8 cellular contexts compared by ENCODE assay signal in genomic region chr10:3761111-3761686, GRCh38. TPM values are rescaled to one million over a fixed set of nuclear protein-coding genes. Genes with fewer than 3 reads are reported as not detected.
DNase-seq lines count a peak whose midpoint lies in the region; ATAC-seq and TF ChIP-seq lines count a peak whose summit lies in the region.

No MANE protein-coding gene starts in this region.

- DNase-seq in natural killer cell treated with Interleukin-12 subunit alpha and Interleukin-12 subunit beta and Interleukin-15 and Interleukin-18, amount 100 ng/mL, for 72 hours (ENCODE audit: low spot score) = no peak
- DNase-seq in natural killer cell (no peak), amygdala (lab: John Stamatoyannopoulos, UW) (no peak), NCI-H1694 (lab: John Stamatoyannopoulos, UW) (no peak), NCI-H2029 treated with DMSO at 0.1 percent for 48 hours (lab: John Stamatoyannopoulos, UW) (no peak)
- DNase-seq in activated T-cell treated with anti-CD3 and anti-CD28 coated beads, Interleukin-2, amount 50 U/mL, for 48 hours = peak; percentile 33 to 37
- peak in 1 of 2 donors; percentile 43 for DNase-seq in stimulated activated naive CD8-positive, alpha-beta T cell treated with anti-CD3 and anti-CD28 coated beads, Interleukin-15, amount 100 ng/mL, for 72 hours

- TF ChIP-seq CTCF in natural killer cell (IDR thresholded peaks at IDR 0.05) = no peak

- no peaks in the 10 kb centered on the region for H3K27me3 Mint-ChIP-seq in natural killer cell treated with Interleukin-12 subunit alpha and Interleukin-12 subunit beta and Interleukin-15 and Interleukin-18, amount 100 ng/mL, for 72 hours
- no peaks in the 10 kb centered on the region for H3K27me3 Mint-ChIP-seq in natural killer cell (ENCODE audit: low read depth in 2 of 2)
- no peaks in the 10 kb centered on the region for H3K27me3 Mint-ChIP-seq in stimulated activated naive CD8-positive, alpha-beta T cell treated with anti-CD3 and anti-CD28 coated beads, Interleukin-15, amount 100 ng/mL, for 72 hours

- H3K4me3 Mint-ChIP-seq in natural killer cell treated with Interleukin-12 subunit alpha and Interleukin-12 subunit beta and Interleukin-15 and Interleukin-18, amount 100 ng/mL, for 72 hours = peak overlapping the region; percentile 65
- no peak overlapping the region for H3K4me3 Mint-ChIP-seq in natural killer cell
- peak overlapping the region; percentile 16 to 30 for H3K4me3 Mint-ChIP-seq in stimulated activated naive CD8-positive, alpha-beta T cell treated with anti-CD3 and anti-CD28 coated beads, Interleukin-15, amount 100 ng/mL, for 72 hours

- H3K4me1 Mint-ChIP-seq in natural killer cell treated with Interleukin-12 subunit alpha and Interleukin-12 subunit beta and Interleukin-15 and Interleukin-18, amount 100 ng/mL, for 72 hours (ENCODE audit: low read depth in 2 of 2) = peaks cover 70 to 92% of the 10 kb centered on the region in 2 donors
- peaks cover 40 to 64% of the 10 kb centered on the region in 2 donors for H3K4me1 Mint-ChIP-seq in natural killer cell
- peaks cover 96% of the 10 kb centered on the region for H3K4me1 Mint-ChIP-seq in stimulated activated naive CD8-positive, alpha-beta T cell treated with anti-CD3 and anti-CD28 coated beads, Interleukin-15, amount 100 ng/mL, for 72 hours

- intact Hi-C loops in natural killer cell (cut with micrococcal nuclease) = no loop called here

- peaks cover 5% of the 10 kb centered on the region for H3K36me3 Mint-ChIP-seq in natural killer cell treated with Interleukin-12 subunit alpha and Interleukin-12 subunit beta and Interleukin-15 and Interleukin-18, amount 100 ng/mL, for 72 hours
- no peaks in the 10 kb centered on the region for H3K36me3 Mint-ChIP-seq in natural killer cell

- no peak for ATAC-seq in natural killer cell treated with Interleukin-12 subunit alpha and Interleukin-12 subunit beta and Interleukin-15 and Interleukin-18, amount 100 ng/mL, for 72 hours
- ATAC-seq in natural killer cell (no peak), HG03280 (IDR thresholded peaks at IDR 0.05; ENCODE audit: unreplicated experiment) (peak; percentile 47)
- ATAC-seq in stimulated activated naive CD8-positive, alpha-beta T cell treated with anti-CD3 and anti-CD28 coated beads, Interleukin-15, amount 100 ng/mL, for 72 hours = peak; percentile 38

- H3K9me3 Mint-ChIP-seq in natural killer cell treated with Interleukin-12 subunit alpha and Interleukin-12 subunit beta and Interleukin-15 and Interleukin-18, amount 100 ng/mL, for 72 hours = peaks cover 5% of the 10 kb centered on the region
- no peaks in the 10 kb centered on the region for H3K9me3 Mint-ChIP-seq in natural killer cell
- peaks cover 5 to 8% of the 10 kb centered on the region in 2 donors for H3K9me3 Mint-ChIP-seq in stimulated activated naive CD8-positive, alpha-beta T cell treated with anti-CD3 and anti-CD28 coated beads, Interleukin-15, amount 100 ng/mL, for 72 hours

- peak overlapping the region; percentile 96 to 98 for H3K27ac Mint-ChIP-seq in natural killer cell treated with Interleukin-12 subunit alpha and Interleukin-12 subunit beta and Interleukin-15 and Interleukin-18, amount 100 ng/mL, for 72 hours
- no peak overlapping the region for H3K27ac Mint-ChIP-seq in natural killer cell
- H3K27ac Mint-ChIP-seq in stimulated activated naive CD8-positive, alpha-beta T cell treated with anti-CD3 and anti-CD28 coated beads, Interleukin-15, amount 100 ng/mL, for 72 hours = peak overlapping the region; percentile 23 to 97

RNA-seq across cellular contexts. Expression of gene KLF6, which starts 23.8 kb away (rescaled TPM):
- total RNA-seq in natural killer cell treated with Interleukin-12 subunit alpha and Interleukin-12 subunit beta and Interleukin-15 and Interleukin-18, amount 100 ng/mL, for 72 hours = 100 to 1,000 TPM; 225 to 236 TPM
- 1,000 to 10,000 TPM; 1,044 to 1,768 (median 1,056) TPM for total RNA-seq in natural killer cell

Comparison
In these comparisons a context has a peak if more than half of its experiments do, and no peak if none do; other contexts are left out.
1. H3K27ac Mint-ChIP-seq: peak in natural killer cell treated with Interleukin-12 subunit alpha and Interleukin-12 subunit beta and Interleukin-15 and Interleukin-18, amount 100 ng/mL, for 72 hours (2 of 2) and stimulated activated naive CD8-positive, alpha-beta T cell treated with anti-CD3 and anti-CD28 coated beads, Interleukin-15, amount 100 ng/mL, for 72 hours (2 of 2); none in natural killer cell (0 of 2).
2. RNA of gene KLF6, which starts 23.8 kb away (total RNA-seq): 1,044 to 1,768 TPM in natural killer cell; 225 to 236 TPM in natural killer cell treated with Interleukin-12 subunit alpha and Interleukin-12 subunit beta and Interleukin-15 and Interleukin-18, amount 100 ng/mL, for 72 hours; every median in the first group is over 4 times any median in the second.
3. ATAC-seq: peak in HG03280 (single experiment) and stimulated activated naive CD8-positive, alpha-beta T cell treated with anti-CD3 and anti-CD28 coated beads, Interleukin-15, amount 100 ng/mL, for 72 hours (single experiment); none in natural killer cell treated with Interleukin-12 subunit alpha and Interleukin-12 subunit beta and Interleukin-15 and Interleukin-18, amount 100 ng/mL, for 72 hours (0 of 2) and natural killer cell (0 of 3).
4. DNase-seq: peak in activated T-cell treated with anti-CD3 and anti-CD28 coated beads, Interleukin-2, amount 50 U/mL, for 48 hours (2 of 2); none in natural killer cell treated with Interleukin-12 subunit alpha and Interleukin-12 subunit beta and Interleukin-15 and Interleukin-18, amount 100 ng/mL, for 72 hours (single experiment), natural killer cell (single experiment), amygdala (0 of 56), NCI-H1694 (single experiment) and NCI-H2029 treated with DMSO at 0.1 percent for 48 hours (single experiment).